Comparison of ENCODE assay signal across 8 cellular contexts in the genomic region with DNA sequence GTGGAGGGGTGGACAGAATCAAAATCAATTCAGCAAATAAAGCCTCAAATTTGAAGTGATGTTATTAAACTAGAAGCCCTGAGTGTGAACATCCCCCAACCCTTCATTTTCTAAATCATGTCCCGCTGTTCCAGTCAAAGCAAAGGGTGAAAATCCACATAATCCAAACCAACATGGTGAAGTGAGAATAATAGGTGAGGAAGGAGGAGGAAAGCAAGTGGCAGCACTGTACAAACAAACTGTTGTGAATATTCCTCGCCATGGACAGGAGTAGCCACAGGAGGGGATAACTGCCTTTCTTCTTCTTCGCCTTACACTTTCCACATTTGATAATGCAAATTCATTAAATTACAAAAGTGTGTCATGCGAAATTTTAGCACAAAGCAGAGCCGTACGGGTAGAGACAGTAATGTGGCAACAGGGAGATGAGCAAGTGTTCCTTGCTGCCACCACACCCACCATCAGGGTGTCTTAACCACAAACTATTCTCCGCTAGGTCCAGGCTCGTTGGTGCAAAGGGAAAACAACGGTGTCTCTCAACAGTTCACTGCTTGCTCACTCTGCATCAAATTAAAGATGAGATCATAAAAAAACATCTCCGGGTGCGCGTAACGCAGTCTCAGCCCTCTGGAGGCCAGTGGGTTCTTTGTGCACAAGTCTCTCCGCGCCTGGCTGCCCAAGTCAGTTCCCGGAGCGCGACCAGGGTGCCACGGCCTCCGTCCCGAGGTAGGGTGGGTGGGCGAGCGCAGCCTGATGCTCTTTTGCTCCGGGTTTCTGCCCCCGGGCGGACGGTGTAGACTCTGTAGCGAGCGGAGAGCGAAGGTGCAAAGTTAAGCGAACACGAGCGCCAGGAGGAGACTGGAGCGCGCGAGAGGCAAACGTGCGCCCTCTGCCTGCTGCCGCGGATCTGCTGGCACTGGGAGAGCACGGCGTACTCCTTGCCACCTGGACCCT. TPM values are rescaled to one million over a fixed set of nuclear protein-coding genes. Genes with fewer than 3 reads are reported as not detected.
DNase-seq lines count a peak whose midpoint lies in the region; ATAC-seq and TF ChIP-seq lines count a peak whose summit lies in the region.

No MANE protein-coding gene starts in this region.

- 4% methylated on average over 42 of the region's 42 CpGs for WGBS in esophagus, 2 donors
- WGBS in testis, 2 donors = 5 to 6% methylated on average over 26 to 42 of the region's 42 CpGs

- H3K4me1 ChIP-seq in esophagus (ENCODE audit: control insufficient read depth in 2 of 2, insufficient read depth in 2 of 2, low read length in 1 of 2) (peaks cover 0 to 2% of the 10 kb centered on the region in 2 donors), testis (no peaks in the 10 kb centered on the region)

- no peaks in the 10 kb centered on the region for H3K9me3 ChIP-seq in esophagus (ENCODE audit: control insufficient read depth in 2 of 2, insufficient read depth in 1 of 2, low read depth in 1 of 2, low read length in 1 of 2)
- no peaks in the 10 kb centered on the region for H3K9me3 ChIP-seq in testis

- peak overlapping the region; percentile 44 to 57 for H3K4me3 ChIP-seq in esophagus (ENCODE audit: low read depth in 1 of 2, low read length in 2 of 2)
- peak overlapping the region; percentile 40 to 53 for H3K4me3 ChIP-seq in testis

- no peak for TF ChIP-seq EP300 in Ishikawa (IDR thresholded peaks at IDR 0.05; ENCODE audit: borderline replicate concordance)

- peak overlapping the region in 1 of 2 donors; percentile 42 for H3K27ac ChIP-seq in esophagus (ENCODE audit: low read depth in 2 of 2, low read length in 1 of 2)
- H3K27ac ChIP-seq in testis = no peak overlapping the region

- TF ChIP-seq CTCF in WTC11 (IDR thresholded peaks at IDR 0.05) (peak; percentile 62), mesothelial cell of epicardium (IDR thresholded peaks at IDR 0.05; ENCODE audit: unreplicated experiment) (peak; percentile 36), testis (IDR thresholded peaks at IDR 0.05) (peak in 2 of 3 experiments; percentile 33 to 47)

- POLR2A ChIA-PET in WTC11 (lab: Charles Lee) = no interaction called here

- no peaks in the 10 kb centered on the region for H3K36me3 ChIP-seq in esophagus (ENCODE audit: control insufficient read depth in 2 of 2, insufficient read depth in 2 of 2, low read length in 1 of 2)
- no peaks in the 10 kb centered on the region for H3K36me3 ChIP-seq in testis (ENCODE audit: low read depth, missing control alignments)

- no peaks in the 10 kb centered on the region for H3K27me3 ChIP-seq in esophagus (ENCODE audit: control insufficient read depth in 1 of 2, insufficient read depth in 2 of 2, low read length in 2 of 2)
- H3K27me3 ChIP-seq in testis = no peaks in the 10 kb centered on the region

- TF ChIP-seq POLR2A in testis (IDR thresholded peaks at IDR 0.05) = no peak

- no peaks in the 10 kb centered on the region for H3K9me3 Mint-ChIP-seq in WTC11
- H3K9me3 Mint-ChIP-seq in mesothelial cell of epicardium = no peaks in the 10 kb centered on the region

- CTCF ChIA-PET in WTC11 (lab: Charles Lee) = no interaction called here

- peak; percentile 94 for ATAC-seq in GM21576 (IDR thresholded peaks at IDR 0.05; ENCODE audit: unreplicated experiment)
- ATAC-seq in WTC11 = peak; percentile 99

- H3K36me3 Mint-ChIP-seq in WTC11 = no peaks in the 10 kb centered on the region
- no peaks in the 10 kb centered on the region for H3K36me3 Mint-ChIP-seq in mesothelial cell of epicardium

- no peak overlapping the region for H3K27ac Mint-ChIP-seq in WTC11
- peak overlapping the region; percentile 91 for H3K27ac Mint-ChIP-seq in mesothelial cell of epicardium

- TF ChIP-seq RAD21 in Ishikawa (IDR thresholded peaks at IDR 0.05; ENCODE audit: low read depth) = peak; percentile 64

- H3K4me1 Mint-ChIP-seq in WTC11 (peaks cover 25% of the 10 kb centered on the region), mesothelial cell of epicardium (peaks cover 22% of the 10 kb centered on the region)

- DNase-seq in GM03348 (ENCODE audit: low spot score) (peak; percentile 63), WTC11 (ENCODE audit: low spot score) (peak; percentile 89), mesothelial cell of epicardium (ENCODE audit: low spot score in 2 of 2, unreplicated experiment in 2 of 2) (peak; percentile 55 to 83), testis (peak; percentile 77), NCI-H1048 (lab: John Stamatoyannopoulos, UW) (no peak)

- H3K27me3 Mint-ChIP-seq in WTC11 (ENCODE audit: low read depth) (peaks cover 14% of the 10 kb centered on the region), mesothelial cell of epicardium (ENCODE audit: low read depth) (peaks cover 40% of the 10 kb centered on the region)

- peak overlapping the region; percentile 83 for H3K4me3 Mint-ChIP-seq in WTC11
- peak overlapping the region; percentile 92 for H3K4me3 Mint-ChIP-seq in mesothelial cell of epicardium

- intact Hi-C loops in testis (cut with DNase I; ENCODE audit: low total_unique reads) = no loop called here

TF ChIP-seq in Ishikawa, 13 proteins besides CTCF, POLR2A, EP300 and RAD21 (continues in another document):
- TF ChIP-seq, protein P1, sequence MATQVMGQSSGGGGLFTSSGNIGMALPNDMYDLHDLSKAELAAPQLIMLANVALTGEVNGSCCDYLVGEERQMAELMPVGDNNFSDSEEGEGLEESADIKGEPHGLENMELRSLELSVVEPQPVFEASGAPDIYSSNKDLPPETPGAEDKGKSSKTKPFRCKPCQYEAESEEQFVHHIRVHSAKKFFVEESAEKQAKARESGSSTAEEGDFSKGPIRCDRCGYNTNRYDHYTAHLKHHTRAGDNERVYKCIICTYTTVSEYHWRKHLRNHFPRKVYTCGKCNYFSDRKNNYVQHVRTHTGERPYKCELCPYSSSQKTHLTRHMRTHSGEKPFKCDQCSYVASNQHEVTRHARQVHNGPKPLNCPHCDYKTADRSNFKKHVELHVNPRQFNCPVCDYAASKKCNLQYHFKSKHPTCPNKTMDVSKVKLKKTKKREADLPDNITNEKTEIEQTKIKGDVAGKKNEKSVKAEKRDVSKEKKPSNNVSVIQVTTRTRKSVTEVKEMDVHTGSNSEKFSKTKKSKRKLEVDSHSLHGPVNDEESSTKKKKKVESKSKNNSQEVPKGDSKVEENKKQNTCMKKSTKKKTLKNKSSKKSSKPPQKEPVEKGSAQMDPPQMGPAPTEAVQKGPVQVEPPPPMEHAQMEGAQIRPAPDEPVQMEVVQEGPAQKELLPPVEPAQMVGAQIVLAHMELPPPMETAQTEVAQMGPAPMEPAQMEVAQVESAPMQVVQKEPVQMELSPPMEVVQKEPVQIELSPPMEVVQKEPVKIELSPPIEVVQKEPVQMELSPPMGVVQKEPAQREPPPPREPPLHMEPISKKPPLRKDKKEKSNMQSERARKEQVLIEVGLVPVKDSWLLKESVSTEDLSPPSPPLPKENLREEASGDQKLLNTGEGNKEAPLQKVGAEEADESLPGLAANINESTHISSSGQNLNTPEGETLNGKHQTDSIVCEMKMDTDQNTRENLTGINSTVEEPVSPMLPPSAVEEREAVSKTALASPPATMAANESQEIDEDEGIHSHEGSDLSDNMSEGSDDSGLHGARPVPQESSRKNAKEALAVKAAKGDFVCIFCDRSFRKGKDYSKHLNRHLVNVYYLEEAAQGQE (IDR thresholded peaks at IDR 0.05; ENCODE audit: low read depth) = no peak
- no peak for TF ChIP-seq CEBPB (IDR thresholded peaks at IDR 0.05)
- TF ChIP-seq, protein P2, sequence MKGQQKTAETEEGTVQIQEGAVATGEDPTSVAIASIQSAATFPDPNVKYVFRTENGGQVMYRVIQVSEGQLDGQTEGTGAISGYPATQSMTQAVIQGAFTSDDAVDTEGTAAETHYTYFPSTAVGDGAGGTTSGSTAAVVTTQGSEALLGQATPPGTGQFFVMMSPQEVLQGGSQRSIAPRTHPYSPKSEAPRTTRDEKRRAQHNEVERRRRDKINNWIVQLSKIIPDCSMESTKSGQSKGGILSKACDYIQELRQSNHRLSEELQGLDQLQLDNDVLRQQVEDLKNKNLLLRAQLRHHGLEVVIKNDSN (IDR thresholded peaks at IDR 0.05) = 0 out of 2 replicates have a peak, but pooled peaks have one; percentile 6
- no peak for TF ChIP-seq TEAD4 (IDR thresholded peaks at IDR 0.05)

TF ChIP-seq in WTC11, 78 proteins besides CTCF, POLR2A, EP300 and RAD21 (continues in another document):
- TF ChIP-seq NR3C1 (CRISPR knock-in tag; conservative IDR thresholded peaks at IDR 0.05; ENCODE audit: low read depth) (peak; percentile 94), TEAD1 (CRISPR knock-in tag; IDR thresholded peaks at IDR 0.05) (peak; percentile 38; the same call in 1 of the 2 replicates), TP53 (CRISPR knock-in tag; IDR thresholded peaks at IDR 0.05) (0 out of 2 replicates have a peak, but pooled peaks have one; percentile 59), ZNF121 (CRISPR knock-in tag; IDR thresholded peaks at IDR 0.05) (peak; percentile 66; the same call in 1 of the 2 replicates)
- TF ChIP-seq, protein P3, sequence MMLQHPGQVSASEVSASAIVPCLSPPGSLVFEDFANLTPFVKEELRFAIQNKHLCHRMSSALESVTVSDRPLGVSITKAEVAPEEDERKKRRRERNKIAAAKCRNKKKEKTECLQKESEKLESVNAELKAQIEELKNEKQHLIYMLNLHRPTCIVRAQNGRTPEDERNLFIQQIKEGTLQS (CRISPR knock-in tag; conservative IDR thresholded peaks at IDR 0.05) = no peak
- TF ChIP-seq, protein P4, sequence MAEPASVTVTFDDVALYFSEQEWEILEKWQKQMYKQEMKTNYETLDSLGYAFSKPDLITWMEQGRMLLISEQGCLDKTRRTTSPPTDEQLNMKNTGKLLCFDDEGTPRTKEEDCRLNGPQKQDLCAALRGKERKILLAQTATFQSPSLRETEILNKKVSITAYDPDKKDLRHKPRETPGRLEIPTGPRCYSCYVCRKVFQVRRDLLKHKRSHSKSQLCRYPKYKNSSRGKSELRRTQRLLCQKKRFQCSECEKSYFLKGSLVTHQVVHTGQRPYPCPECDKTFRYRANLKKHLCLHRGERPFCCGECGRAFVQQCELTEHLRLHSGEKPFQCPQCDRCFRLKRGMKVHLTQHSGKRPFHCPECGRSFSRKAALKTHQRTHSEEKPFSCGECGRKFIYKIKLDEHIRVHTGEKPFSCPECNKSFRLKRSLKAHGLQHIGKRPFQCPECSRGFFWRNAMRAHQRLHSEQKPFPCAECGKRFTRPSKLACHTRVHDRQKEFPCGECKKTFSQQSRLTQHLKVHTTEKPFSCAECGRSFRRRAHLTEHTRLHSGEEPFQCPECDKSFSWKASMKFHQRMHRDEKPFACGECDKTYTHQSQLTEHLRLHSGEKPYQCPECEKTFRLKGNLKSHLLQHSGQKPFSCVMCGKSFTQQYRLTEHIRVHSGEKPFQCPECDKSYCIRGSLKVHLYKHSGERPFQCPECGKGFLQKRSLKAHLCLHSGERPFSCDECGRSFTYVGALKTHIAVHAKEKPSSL (CRISPR knock-in tag; conservative IDR thresholded peaks at IDR 0.05) = no peak
- TF ChIP-seq, protein P5, sequence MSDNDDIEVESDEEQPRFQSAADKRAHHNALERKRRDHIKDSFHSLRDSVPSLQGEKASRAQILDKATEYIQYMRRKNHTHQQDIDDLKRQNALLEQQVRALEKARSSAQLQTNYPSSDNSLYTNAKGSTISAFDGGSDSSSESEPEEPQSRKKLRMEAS (CRISPR knock-in tag; IDR thresholded peaks at IDR 0.05) = peak; percentile 88

RNA-seq across cellular contexts. Expression of gene EPHA3, which starts 6.7 kb away (rescaled TPM):
- total RNA-seq in WTC11 (2021) (0.32 to 0.74 TPM (median 0.41 TPM) in 3 replicates), mesothelial cell of epicardium (4.2 to 4.5 TPM (median 4.4 TPM) in 3 replicates), testis (1 to 10 TPM in 1 of 2 donors, under 1 TPM in 1; 0.99 to 1.3 TPM)
- polyA plus RNA-seq in esophagus (under 1 TPM; 0.18 to 0.38 TPM), testis (ENCODE audit: insufficient read depth, low read depth, low replicate concordance) (2.1 TPM)
